ENCODE assay signal across 8 cellular contexts in genomic region chr17:19110189-19111094, GRCh38. TPM values are rescaled to one million over a fixed set of nuclear protein-coding genes. Genes with fewer than 3 reads are reported as not detected.
A peak's percentile ranks its signal among the peaks of the same experiment; 100 is the strongest.
DNase-seq lines count a peak whose midpoint lies in the region; ATAC-seq, FAIRE-seq and TF ChIP-seq lines count a peak whose summit lies in the region.
"Not testable (repeated sequence)": the region's sequence is repeated elsewhere in the genome, so short reads cannot be mapped to it uniquely, and the experiment has no call there.
"Had no signal": no experiment of that assay in that cellular context is flagged by ENCODE, and none has a peak within 500 bp of the region (broad histone marks: within the 10 kb centered on the region; RNA-seq: fewer than 3 reads in every experiment).

No MANE protein-coding gene starts in this region.

- not testable (repeated sequence) for TF ChIP-seq POLR2A in GM12878 (IDR thresholded peaks at IDR 0.05; ENCODE audit: low read depth, low read length)

- H3K27me3 ChIP-seq in OCI-LY3 (ENCODE audit: low read depth, low read length); GM12878 (replicated peaks in 1 of 2; ENCODE audit: control insufficient read depth in 2 of 2, insufficient read depth in 2 of 2, low read length in 1 of 2); right atrium auricular region: not testable (repeated sequence)

- ATAC-seq in GM18867 (IDR thresholded peaks at IDR 0.05; ENCODE audit: unreplicated experiment) (peak; percentile 43), GM21619 (IDR thresholded peaks at IDR 0.05; ENCODE audit: unreplicated experiment) (peak; percentile 7), HG03060 (IDR thresholded peaks at IDR 0.05; ENCODE audit: low read depth, unreplicated experiment) (peak; percentile 8), GM12878 (peak; percentile 22)

- not testable (repeated sequence) for H3K9ac ChIP-seq in OCI-LY3 (ENCODE audit: low read length); GM12878 (ENCODE audit: control insufficient read depth, insufficient read depth, low read length)

- in situ Hi-C loops in GM12878 (cut with MboI), result not testable (repeated sequence)

- not testable (repeated sequence) for TF ChIP-seq RAD21 in GM12878 (IDR thresholded peaks at IDR 0.05; ENCODE audit: insufficient read depth, low read depth, low read length)

- DNase-seq in GM12878 (ENCODE audit: low read depth, low spot score); right atrium auricular region (ENCODE audit: low spot score); skeletal muscle cell (ENCODE audit: low read depth): not testable (repeated sequence)

- not testable (repeated sequence) for H3K4me2 ChIP-seq in OCI-LY3 (ENCODE audit: low read length); GM12878 (ENCODE audit: control insufficient read depth, insufficient read depth)

- not testable (repeated sequence) for FAIRE-seq in GM12878 (lab: Jason Lieb, UNC)

- H4K20me1 ChIP-seq in OCI-LY3 (ENCODE audit: insufficient read depth, low read length); GM12878 (ENCODE audit: control insufficient read depth, insufficient read depth): not testable (repeated sequence)

- not testable (repeated sequence) for H3K79me2 ChIP-seq in OCI-LY3 (ENCODE audit: low read length); GM12878 (ENCODE audit: control insufficient read depth, insufficient read depth, low read length)

- SMC1A ChIA-PET in GM12878 (lab: Charles Lee; ENCODE audit: uncharacterized antibody, unreplicated experiment), result not testable (repeated sequence)

- H3K9me3 ChIP-seq in OCI-LY3 (ENCODE audit: insufficient read depth, low read length); GM12878 (replicated peaks; ENCODE audit: control insufficient read depth, insufficient read depth, low read length); right atrium auricular region: not testable (repeated sequence)

- peak overlapping the region; percentile 72 for H3K4me3 ChIP-seq in OCI-LY3 (ENCODE audit: low read length)
- not testable (repeated sequence) for H3K4me3 ChIP-seq in GM12878
- H3K4me3 ChIP-seq in right atrium auricular region, result peak overlapping the region; percentile 23 to 46
- peak overlapping the region; percentile 37 for H3K4me3 ChIP-seq in skeletal muscle cell (ENCODE audit: low read depth, low read length)

- no CpG with 5 or more reads among the region's 44 CpGs for WGBS in GM12878 (ENCODE audit: insufficient coverage, insufficient replicate concordance, low lambda C conversion rate, missing lambda C conversion rate)

- RAD21 ChIA-PET in GM12878 (lab: Charles Lee; ENCODE audit: unreplicated experiment), result not testable (repeated sequence)

- H3K36me3 ChIP-seq in OCI-LY3 (replicated peaks; ENCODE audit: low read depth, low read length); GM12878 (ENCODE audit: control insufficient read depth in 2 of 2, insufficient read depth in 2 of 2, low read length in 1 of 2); right atrium auricular region: not testable (repeated sequence)

- not testable (repeated sequence) for TF ChIP-seq CTCF in OCI-LY3 (IDR thresholded peaks at IDR 0.05; ENCODE audit: low read depth, low read length); GM12878 (IDR thresholded peaks at IDR 0.05 in 2 of 3, conservative IDR thresholded peaks at IDR 0.05 in 1 of 3; ENCODE audit: control insufficient read depth in 2 of 3, extremely low read depth in 1 of 3, insufficient read depth in 1 of 3, low read depth in 3 of 3, low read length in 3 of 3); right atrium auricular region (IDR thresholded peaks at IDR 0.05)

- H3K4me1 ChIP-seq in OCI-LY3 (ENCODE audit: low read length); GM12878 (ENCODE audit: control insufficient read depth, insufficient read depth, low read length); right atrium auricular region: not testable (repeated sequence)

- H3K27ac ChIP-seq in OCI-LY3 (ENCODE audit: low read length); GM12878 (ENCODE audit: control insufficient read depth, insufficient read depth): not testable (repeated sequence)
- H3K27ac ChIP-seq in right atrium auricular region, result peak overlapping the region in 1 of 2 donors; percentile 81

- not testable (repeated sequence) for BruUV-seq in GM12878 (replicated peaks; lab: Mats Ljungman, UMichigan)

- H2AFZ ChIP-seq in OCI-LY3 (ENCODE audit: low read depth, low read length); GM12878 (ENCODE audit: control insufficient read depth, low read depth, low read length): not testable (repeated sequence)

- POLR2A ChIA-PET in GM12878 (lab: Charles Lee), result not testable (repeated sequence)

- intact Hi-C loops in GM12878 (cut with micrococcal nuclease; ENCODE audit: unreplicated experiment), result not testable (repeated sequence)

- TF ChIP-seq EP300 in GM12878 (IDR thresholded peaks at IDR 0.05; ENCODE audit: borderline replicate concordance in 1 of 2, control insufficient read depth in 1 of 2, low read depth in 2 of 2, low read length in 2 of 2), result not testable (repeated sequence)

- CTCF ChIA-PET in GM12878 (lab: Yijun Ruan, JAX), result not testable (repeated sequence)

RNA-seq across cellular contexts. Expression of gene GRAPL, which starts 16.9 kb away (rescaled TPM):
- total RNA-seq in GM12878 (2013; cell fraction: nucleolus; rRNA removed), result 194 and 200 TPM in 2 replicates
- total RNA-seq in GM12878 (2014; rRNA removed) (18.7 and 21.2 TPM in 2 replicates), GM12878 (2014; rRNA removed; fragmentation: Illumina TruSeq; extraction: Trizol) (35.1 and 37.3 TPM in 2 replicates), GM12878 (2021) (29.3 and 32.4 TPM in 2 replicates), right atrium auricular region (1 to 10 TPM in 1 of 2 donors, not detected in 1; 1.4 TPM)
- polyA plus RNA-seq in GM12878 (2011; ENCODE audit: low read depth), result 12.7 TPM
- polyA plus RNA-seq in GM12878 (2011; rRNA removed) (5.5 and 7.5 TPM in 2 replicates), GM12878 (2014; fragmentation: Illumina TruSeq; extraction: Trizol) (5.6 and 24.6 TPM in 2 replicates), GM12878 (2014; fragmentation: Nextera tagmentation; extraction: Ambion mirVana) (1 to 10 TPM; 1.5 to 1.9 TPM), GM12878 (2014; rRNA removed) (52.0 and 63.2 TPM in 2 replicates), GM12878 (2016; fragmentation: Nextera tagmentation; extraction: Ambion mirVana) (1 to 10 TPM; 2.8 TPM)
- polyA plus RNA-seq in GM12878 (2011; cell fraction: cytosol; rRNA removed), result 4.3 and 5.9 TPM in 2 replicates
- polyA plus RNA-seq in GM12878 (2011; cell fraction: nucleus; rRNA removed), result 18.7 and 26.5 TPM in 2 replicates
- 18.3 and 26.2 TPM in 2 replicates for polyA plus RNA-seq in GM12878 (2012)
- polyA minus RNA-seq in GM12878 (2011; rRNA and poly(A)+ RNA removed), result 8.1 and 14.8 TPM in 2 replicates
- 2.4 and 2.9 TPM in 2 replicates for polyA minus RNA-seq in GM12878 (2011; cell fraction: cytosol; rRNA and poly(A)+ RNA removed)
- polyA minus RNA-seq in GM12878 (2011; cell fraction: nucleus; rRNA and poly(A)+ RNA removed), result 14.4 and 35.1 TPM in 2 replicates
- total RNA-seq: Calu3 had no signal

Comparison
In these comparisons a context has a peak if more than half of its experiments do, and no peak if none do; other contexts are left out.
1. RNA of gene GRAPL, which starts 16.9 kb away (total RNA-seq): 18.7 to 200 TPM in GM12878; 1.4 TPM in right atrium auricular region; every median in the first group is over 4 times any median in the second.
2. Peak in every context shown above with its lines, with median percentiles within 50 percentile points of each other: ATAC-seq.